Comparison of ENCODE assay signal across 14 cellular contexts in genomic region chr7:85776691-85777363, GRCh38.
"Had no signal": no experiment of that assay in that cellular context is flagged by ENCODE, and none has a peak within 500 bp of the region (broad histone marks: within the 10 kb centered on the region; RNA-seq: fewer than 3 reads in every experiment).

No MANE protein-coding gene starts in this region.

- H3K4me3 ChIP-seq: gastroesophageal sphincter, left ventricle myocardium inferior, testis had no signal

- H3K27ac ChIP-seq: gastroesophageal sphincter, left ventricle myocardium inferior, testis had no signal

- H3K36me3 ChIP-seq: gastroesophageal sphincter, left ventricle myocardium inferior had no signal

- H3K27ac Mint-ChIP-seq: activated naive CD8-positive, alpha-beta T cell treated with anti-CD3 and anti-CD28 coated beads, Interleukin-2, amount 10 ng/mL, durations not matched to agents 7 days and 5 days; memory B cell; natural killer cell treated with Interleukin-12 subunit alpha and Interleukin-12 subunit beta and Interleukin-15 and Interleukin-18, amount 100 ng/mL, for 72 hours had no signal

- H3K9me3 Mint-ChIP-seq: activated naive CD8-positive, alpha-beta T cell treated with anti-CD3 and anti-CD28 coated beads, Interleukin-2, amount 10 ng/mL, durations not matched to agents 7 days and 5 days; memory B cell had no signal

- H3K4me1 ChIP-seq: gastroesophageal sphincter, left ventricle myocardium inferior, testis had no signal

- H3K36me3 Mint-ChIP-seq: activated naive CD8-positive, alpha-beta T cell treated with anti-CD3 and anti-CD28 coated beads, Interleukin-2, amount 10 ng/mL, durations not matched to agents 7 days and 5 days; memory B cell; natural killer cell treated with Interleukin-12 subunit alpha and Interleukin-12 subunit beta and Interleukin-15 and Interleukin-18, amount 100 ng/mL, for 72 hours had no signal

- H3K27me3 Mint-ChIP-seq: activated naive CD8-positive, alpha-beta T cell treated with anti-CD3 and anti-CD28 coated beads, Interleukin-2, amount 10 ng/mL, durations not matched to agents 7 days and 5 days; memory B cell; natural killer cell treated with Interleukin-12 subunit alpha and Interleukin-12 subunit beta and Interleukin-15 and Interleukin-18, amount 100 ng/mL, for 72 hours had no signal

- H3K4me1 Mint-ChIP-seq: activated naive CD8-positive, alpha-beta T cell treated with anti-CD3 and anti-CD28 coated beads, Interleukin-2, amount 10 ng/mL, durations not matched to agents 7 days and 5 days; memory B cell had no signal

- DNase-seq: activated CD4-positive, CD25-positive, alpha-beta regulatory T cell; activated effector memory CD4-positive, alpha-beta T cell treated with anti-CD3 and anti-CD28 coated beads, Interleukin-2, amount 50 U/mL, for 16 hours; activated naive CD8-positive, alpha-beta T cell treated with anti-CD3 and anti-CD28 coated beads, Interleukin-2, amount 10 ng/mL, durations not matched to agents 7 days and 5 days; activated T-cell treated with anti-CD3 and anti-CD28 coated beads, Interleukin-2, amount 50 U/mL, for 1 hour; kidney; left ventricle myocardium inferior; stimulated activated CD4-positive, alpha-beta T cell treated with anti-CD3 and anti-CD28 coated beads, Interleukin-4, amount 100 ng/mL, for 1 hour; stimulated activated CD8-positive, alpha-beta memory T cell treated with anti-CD3 and anti-CD28 coated beads, Interleukin-4, amount 100 ng/mL, for 48 hours; stimulated activated naive CD8-positive, alpha-beta T cell treated with anti-CD3 and anti-CD28 coated beads, Interleukin-15, Interleukin-2, amounts not matched to agents 100 U/mL and 50 U/mL, for 24 hours; testis had no signal

- H3K4me3 Mint-ChIP-seq: activated naive CD8-positive, alpha-beta T cell treated with anti-CD3 and anti-CD28 coated beads, Interleukin-2, amount 10 ng/mL, durations not matched to agents 7 days and 5 days; memory B cell; natural killer cell treated with Interleukin-12 subunit alpha and Interleukin-12 subunit beta and Interleukin-15 and Interleukin-18, amount 100 ng/mL, for 72 hours had no signal

- ATAC-seq: esophagus mucosa; gastroesophageal sphincter; natural killer cell treated with Interleukin-12 subunit alpha and Interleukin-12 subunit beta and Interleukin-15 and Interleukin-18, amount 100 ng/mL, for 72 hours; stimulated activated naive CD8-positive, alpha-beta T cell treated with anti-CD3 and anti-CD28 coated beads, Interleukin-15, Interleukin-2, amounts not matched to agents 100 U/mL and 50 U/mL, for 24 hours had no signal

- H3K27me3 ChIP-seq: gastroesophageal sphincter, testis had no signal
